Comparison of ENCODE assay signal across 25 cellular contexts in genomic region chr20:19609642-19610223, GRCh38.
DNase-seq lines count a peak whose midpoint lies in the region; FAIRE-seq and TF ChIP-seq lines count a peak whose summit lies in the region.
"Had no signal": no experiment of that assay in that cellular context is flagged by ENCODE, and none has a peak within 500 bp of the region (broad histone marks: within the 10 kb centered on the region; RNA-seq: fewer than 3 reads in every experiment).

No MANE protein-coding gene starts in this region.

- H3K9ac ChIP-seq in mucosa of stomach (ENCODE audit: low read length), result peak overlapping the region; percentile 55
- H3K9ac ChIP-seq: BLaER1 had no signal

- H3K36me3 ChIP-seq in bronchial epithelial cell (ENCODE audit: control insufficient read depth, insufficient read depth, low read length) (no peaks in the 10 kb centered on the region), mucosa of stomach (ENCODE audit: control insufficient read depth, insufficient read depth, low read length) (no peaks in the 10 kb centered on the region)
- H3K36me3 ChIP-seq: BLaER1, MG63, SJSA1, upper lobe of right lung had no signal

- H3K4me3 ChIP-seq in bronchial epithelial cell (ENCODE audit: low read depth, low read length), result no peak overlapping the region
- no peak overlapping the region for H3K4me3 ChIP-seq in mucosa of stomach (ENCODE audit: low read length)
- H3K4me3 ChIP-seq in dorsolateral prefrontal cortex, result no peak overlapping the region
- H3K4me3 ChIP-seq: BLaER1, lung, MG63, PC-9, SJSA1, skin epidermis, upper lobe of right lung had no signal

- H3K27me3 ChIP-seq in bronchial epithelial cell (ENCODE audit: control insufficient read depth, insufficient read depth, low read length) (no peaks in the 10 kb centered on the region), mucosa of stomach (ENCODE audit: control insufficient read depth, insufficient read depth, low read length) (no peaks in the 10 kb centered on the region), dorsolateral prefrontal cortex (peaks cover 0 to 17% (median 0%) of the 10 kb centered on the region in 45 donors)
- H3K27me3 ChIP-seq: BLaER1, MG63, upper lobe of right lung had no signal

- TF ChIP-seq CTCF in bronchial epithelial cell (IDR thresholded peaks at IDR 0.05; ENCODE audit: insufficient read depth, low read length, severe bottlenecking) (no peak), dorsolateral prefrontal cortex (IDR thresholded peaks at IDR 0.05 in 54 of 56, conservative IDR thresholded peaks at IDR 0.05 in 2 of 56; ENCODE audit: low read depth in 1 of 56, partially characterized antibody in 56 of 56) (no peak)

- DNase-seq in COLO829 (ENCODE audit: low spot score) (peak; percentile 19), RPMI7951 (ENCODE audit: low read depth) (peak; percentile 84), bronchial epithelial cell (ENCODE audit: low read depth) (peak; percentile 54), NCI-H2081 treated with DMSO at 0.1 percent for 48 hours (lab: John Stamatoyannopoulos, UW) (no peak), dorsolateral prefrontal cortex (no peak), KBM-7 (no peak), pons (ENCODE audit: low spot score) (no peak)
- DNase-seq: ACHN; activated gamma-delta T cell; Caco-2; effector memory CD8-positive, alpha-beta T cell; IMR-90; MG63; NCI-H1417; NCI-H510A treated with DMSO at 0.1 percent for 48 hours; PC-9; T-helper 1 cell; upper lobe of right lung had no signal

- intact Hi-C loops in dorsolateral prefrontal cortex (cut with DNase I), result no loop called here

- in situ Hi-C loops in KBM-7 (cut with MboI; ENCODE audit: low pct_unique_long_range_greater_than_20kb, low sequenced_read_pairs), result no loop called here

- H3K27ac ChIP-seq in dorsolateral prefrontal cortex, result no peak overlapping the region
- H3K27ac ChIP-seq: BLaER1, PC-9, SJSA1, skin epidermis, upper lobe of right lung had no signal

- no peak for FAIRE-seq in bronchial epithelial cell (lab: Jason Lieb, UNC)
- FAIRE-seq: colon, islet of Langerhans had no signal

- no peaks in the 10 kb centered on the region for H3K9me3 ChIP-seq in mucosa of stomach (ENCODE audit: control insufficient read depth, low read length)
- H3K9me3 ChIP-seq: BLaER1, Caco-2, MG63, SJSA1, upper lobe of right lung had no signal

- H3K4me1 ChIP-seq in mucosa of stomach (ENCODE audit: control insufficient read depth, insufficient read depth, low read length), result peaks cover 23% of the 10 kb centered on the region
- H3K4me1 ChIP-seq: BLaER1, Caco-2, SJSA1, upper lobe of right lung had no signal

Comparison
In these comparisons a context has a peak if more than half of its experiments do, and no peak if none do; other contexts are left out.
1. DNase-seq: peak in COLO829 (single experiment), RPMI7951 (single experiment) and bronchial epithelial cell (single experiment); none in NCI-H2081 treated with DMSO at 0.1 percent for 48 hours (single experiment), dorsolateral prefrontal cortex (0 of 10), KBM-7 (single experiment) and pons (single experiment).